Comparison of ENCODE assay signal across 12 cellular contexts in genomic region chr14:54625158-54625557, GRCh38. TPM values are rescaled to one million over a fixed set of nuclear protein-coding genes. Genes with fewer than 3 reads are reported as not detected.
DNase-seq lines count a peak whose midpoint lies in the region; ATAC-seq, FAIRE-seq and TF ChIP-seq lines count a peak whose summit lies in the region.
"Had no signal": no experiment of that assay in that cellular context is flagged by ENCODE, and none has a peak within 500 bp of the region (broad histone marks: within the 10 kb centered on the region; RNA-seq: fewer than 3 reads in every experiment).

No MANE protein-coding gene starts in this region.

- H4K8ac ChIP-seq in H1 (ENCODE audit: extremely low read depth, insufficient read depth, low read length) = no peak overlapping the region

- no peak overlapping the region for H3K27ac ChIP-seq in H1 (ENCODE audit: low read depth, low read length)

- H3K36me3 Mint-ChIP-seq in progenitor cell of endocrine pancreas (ENCODE audit: insufficient read depth) = no peaks in the 10 kb centered on the region

- H2BK20ac ChIP-seq in H1 (ENCODE audit: low read length) = no peak overlapping the region

- 72% methylated on average over 5 of the region's 5 CpGs; no CpG with 5 or more reads in 1 of the 2 experiments for WGBS in H1 (ENCODE audit: extremely low coverage in 1 of 2, insufficient coverage in 1 of 2, insufficient read length in 1 of 2, insufficient replicate concordance in 2 of 2, low coverage in 1 of 2, low lambda C conversion rate in 2 of 2, missing lambda C conversion rate in 1 of 2), 2 experiments

- TF ChIP-seq EP300 in H1 (IDR thresholded peaks at IDR 0.05; ENCODE audit: borderline replicate concordance in 1 of 2, low read depth in 2 of 2, low read length in 2 of 2) = no peak

- no peak overlapping the region for H3K14ac ChIP-seq in H1 (ENCODE audit: insufficient read length)

- no peak overlapping the region for H4K5ac ChIP-seq in H1 (ENCODE audit: insufficient read length, low read depth, low read length)

- H2AK5ac ChIP-seq in H1 (ENCODE audit: low read depth, low read length) = no peak overlapping the region

- peak overlapping the region in 1 of 2 experiments; percentile 1; a peak in 1 of 4 replicates for H3K4me2 ChIP-seq in H1 (ENCODE audit: insufficient read depth in 1 of 2, low read depth in 2 of 2, low read length in 2 of 2)

- H4K91ac ChIP-seq in H1 (replicated peaks; ENCODE audit: insufficient read length, low read length) = no peak overlapping the region

- CTCF ChIA-PET in H1 (lab: Charles Lee; ENCODE audit: partially characterized antibody) = interaction anchor here (0.6 to 2.3 kb wide), 7 partner anchors 18 to 205 kb away, joined by 3 to 22 read pairs (median 3); no protein-coding TSS in a partner anchor

- H3K79me2 ChIP-seq in H1 (ENCODE audit: control insufficient read depth in 1 of 2, insufficient read depth in 2 of 2, low read length in 2 of 2) = no peaks in the 10 kb centered on the region

- TF ChIP-seq POLR2A in H1 (IDR thresholded peaks at IDR 0.05; ENCODE audit: control extremely low read depth in 1 of 2, low read depth in 2 of 2, low read length in 2 of 2) = no peak

- no peak overlapping the region for H2BK120ac ChIP-seq in H1 (replicated peaks; ENCODE audit: low read depth, low read length)

- peaks cover 0 to 15% (median 7%) of the 10 kb centered on the region in 4 experiments; a peak in 5 of 7 replicates for H3K4me1 ChIP-seq in H1 (replicated peaks in 1 of 4; ENCODE audit: control insufficient read depth in 3 of 4, insufficient read depth in 4 of 4, low read length in 3 of 4)

- peak overlapping the region; percentile 74 for H3K27ac Mint-ChIP-seq in progenitor cell of endocrine pancreas
- H3K27ac Mint-ChIP-seq: activated CD4-positive, alpha-beta memory T cell treated with anti-CD3 and anti-CD28 coated beads, Interleukin-2, amount 10 ng/mL, durations not matched to agents 7 days and 5 days; stimulated activated naive CD8-positive, alpha-beta T cell treated with anti-CD3 and anti-CD28 coated beads, Interleukin-15, Interleukin-2, amounts not matched to agents 100 ng/mL and 50 ng/mL, for 24 hours had no signal

- TF ChIP-seq RAD21 in H1 (IDR thresholded peaks at IDR 0.05 in 1 of 2, conservative IDR thresholded peaks at IDR 0.05 in 1 of 2; ENCODE audit: low read depth in 2 of 2, low read length in 2 of 2) = no peak

- no peaks in the 10 kb centered on the region; the same call in 1 of the 2 replicates for H3K23me2 ChIP-seq in H1 (ENCODE audit: low read depth, low read length)

- H3K4me1 Mint-ChIP-seq in progenitor cell of endocrine pancreas (ENCODE audit: low read depth) = peaks cover 27% of the 10 kb centered on the region

- no peaks in the 10 kb centered on the region for H3K27me3 Mint-ChIP-seq in progenitor cell of endocrine pancreas
- H3K27me3 Mint-ChIP-seq: activated CD4-positive, alpha-beta memory T cell treated with anti-CD3 and anti-CD28 coated beads, Interleukin-2, amount 10 ng/mL, durations not matched to agents 7 days and 5 days; stimulated activated naive CD8-positive, alpha-beta T cell treated with anti-CD3 and anti-CD28 coated beads, Interleukin-15, Interleukin-2, amounts not matched to agents 100 ng/mL and 50 ng/mL, for 24 hours had no signal

- H3K23ac ChIP-seq in H1 (ENCODE audit: insufficient read length) = no peak overlapping the region

- no peak overlapping the region for H2AFZ ChIP-seq in H1 (ENCODE audit: low read length)

- POLR2A ChIA-PET in H1 (lab: Charles Lee; ENCODE audit: partially characterized antibody) = interaction anchor here (0.8 to 1.9 kb wide), 5 partner anchors 12 to 57 kb away, joined by 3 to 5 read pairs (median 3); no protein-coding TSS in a partner anchor

- no peak overlapping the region for H2BK15ac ChIP-seq in H1 (ENCODE audit: low read length)

- H3K9me3 Mint-ChIP-seq in progenitor cell of endocrine pancreas (ENCODE audit: low read depth) = no peaks in the 10 kb centered on the region
- H3K9me3 Mint-ChIP-seq: stimulated activated naive CD8-positive, alpha-beta T cell treated with anti-CD3 and anti-CD28 coated beads, Interleukin-15, Interleukin-2, amounts not matched to agents 100 ng/mL and 50 ng/mL, for 24 hours had no signal

- H2BK5ac ChIP-seq in H1 (ENCODE audit: low read depth, low read length) = no peak overlapping the region

- DNase-seq in ELR (ENCODE audit: low read depth) = peak; percentile 64
- peak; percentile 71 to 90 for DNase-seq in NCI-H1930 (lab: John Stamatoyannopoulos, UW)
- no peak for DNase-seq in H1 (ENCODE audit: low read depth in 1 of 2, low spot score in 2 of 2)
- DNase-seq in progenitor cell of endocrine pancreas (ENCODE audit: low spot score, unreplicated experiment) = no peak
- DNase-seq in globus pallidus (ENCODE audit: low spot score) = no peak
- DNase-seq in dedifferentiated amniotic fluid mesenchymal stem cell (ENCODE audit: extremely low spot score) = no peak
- DNase-seq: activated CD4-positive, alpha-beta memory T cell treated with anti-CD3 and anti-CD28 coated beads, Interleukin-2, amount 10 ng/mL, durations not matched to agents 7 days and 5 days; activated naive CD4-positive, alpha-beta T cell; posterior cingulate gyrus; stimulated activated CD4-positive, alpha-beta T cell treated with anti-CD3 and anti-CD28 coated beads, Interleukin-4, amount 100 ng/mL, for 1 hour had no signal

- no peak overlapping the region for H3K9ac ChIP-seq in H1 (replicated peaks in 1 of 4; ENCODE audit: extremely low read depth in 1 of 4, low read depth in 3 of 4, low read length in 3 of 4)

- H3K4me3 Mint-ChIP-seq in progenitor cell of endocrine pancreas (ENCODE audit: low read depth) = peak overlapping the region; percentile 14
- H3K4me3 Mint-ChIP-seq: activated CD4-positive, alpha-beta memory T cell treated with anti-CD3 and anti-CD28 coated beads, Interleukin-2, amount 10 ng/mL, durations not matched to agents 7 days and 5 days; stimulated activated naive CD8-positive, alpha-beta T cell treated with anti-CD3 and anti-CD28 coated beads, Interleukin-15, Interleukin-2, amounts not matched to agents 100 ng/mL and 50 ng/mL, for 24 hours had no signal

- H3K4me3 ChIP-seq in H1 (ENCODE audit: extremely low read depth in 1 of 4, insufficient read depth in 2 of 4, low read depth in 3 of 4, low read length in 4 of 4) = no peak overlapping the region

- no peak overlapping the region for H3K18ac ChIP-seq in H1 (ENCODE audit: extremely low read depth, low read length)

- H3K36me3 ChIP-seq in H1 (ENCODE audit: control insufficient read depth in 2 of 4, insufficient read depth in 4 of 4, low read length in 3 of 4) = no peaks in the 10 kb centered on the region

- no peaks in the 10 kb centered on the region for H3K79me1 ChIP-seq in H1 (ENCODE audit: low read depth, low read length)

- no peaks in the 10 kb centered on the region for H3K9me3 ChIP-seq in H1 (ENCODE audit: insufficient read depth in 2 of 2, low read depth in 1 of 2, low read length in 1 of 2)

- FAIRE-seq in H1 (lab: Jason Lieb, UNC) = peak; percentile 48

- ATAC-seq in GM18511 (IDR thresholded peaks at IDR 0.05; ENCODE audit: unreplicated experiment) = no peak

- no peaks in the 10 kb centered on the region for H3K27me3 ChIP-seq in H1 (replicated peaks in 1 of 4; ENCODE audit: control insufficient read depth in 3 of 4, extremely low read depth in 1 of 4, insufficient read depth in 3 of 4, low read length in 3 of 4)

- no peak overlapping the region for H2BK12ac ChIP-seq in H1 (ENCODE audit: low read depth, low read length)

- no peaks in the 10 kb centered on the region for H4K20me1 ChIP-seq in H1 (replicated peaks in 1 of 2; ENCODE audit: control insufficient read depth in 1 of 2, insufficient read depth in 2 of 2, low read length in 2 of 2)

- no peak for TF ChIP-seq CTCF in H1 (IDR thresholded peaks at IDR 0.05; ENCODE audit: control extremely low read depth in 1 of 3, insufficient read depth in 1 of 3, low read depth in 1 of 3, low read length in 3 of 3)
- TF ChIP-seq CTCF in progenitor cell of endocrine pancreas (IDR thresholded peaks at IDR 0.05; ENCODE audit: unreplicated experiment) = no peak

- no peak overlapping the region for H3K4ac ChIP-seq in H1 (replicated peaks; ENCODE audit: insufficient read length, low read depth, low read length)

- no peak overlapping the region for H3K56ac ChIP-seq in H1 (replicated peaks; ENCODE audit: insufficient read length, low read depth, low read length)

TF ChIP-seq in H1, 55 proteins besides CTCF, POLR2A, EP300 and RAD21:
- TF ChIP-seq CEBPB (IDR thresholded peaks at IDR 0.05; ENCODE audit: low read depth, low read length) = 0 out of 2 replicates have a peak, but pooled peaks have one; percentile 32
- no peak for TF ChIP-seq KDM5A (IDR thresholded peaks at IDR 0.05; ENCODE audit: low read length)

RNA-seq across cellular contexts. Expression of gene SAMD4A, which starts 58.2 kb away (rescaled TPM):
- total RNA-seq in H1 (2021; fragmentation: NEBNext Ultra II Directional; extraction: Animal tissue kit (Norgen Biotek cat#: 25700)) = 11.5 and 12.3 TPM in 2 replicates
- 2.4 and 3.8 TPM in 2 replicates for polyA plus RNA-seq in H1 (2011; rRNA removed)
- polyA plus RNA-seq in H1 (2011; cell fraction: cytosol; rRNA removed) = 2.7 TPM
- 12.7 TPM for polyA plus RNA-seq in H1 (2011; cell fraction: nucleus; rRNA removed)
- polyA plus RNA-seq in H1 (2012, experiment 1 of 2) = 4.4 to 6.2 TPM (median 5.8 TPM) in 4 replicates
- 1.9 TPM for polyA plus RNA-seq in H1 (2012, experiment 2 of 2)
- polyA plus RNA-seq in H1 (2013, experiment 1 of 2) = 5.1 TPM
- 4.4 TPM for polyA plus RNA-seq in H1 (2013, experiment 2 of 2)
- 12.6 and 21.3 TPM in 2 replicates for polyA minus RNA-seq in H1 (2011; rRNA and poly(A)+ RNA removed)
- polyA minus RNA-seq in H1 (2011; cell fraction: cytosol; rRNA and poly(A)+ RNA removed) = 10.9 TPM
- polyA minus RNA-seq in H1 (2011; cell fraction: nucleus; rRNA and poly(A)+ RNA removed) = 24.2 TPM
- 9.1 and 10.8 TPM in 2 replicates for total RNA-seq in progenitor cell of endocrine pancreas

Comparison
In these comparisons a context has a peak if more than half of its experiments do, and no peak if none do; other contexts are left out.
1. DNase-seq: peak in ELR (single experiment) and NCI-H1930 (2 of 2); none in H1 (0 of 2), progenitor cell of endocrine pancreas (single experiment), globus pallidus (single experiment) and dedifferentiated amniotic fluid mesenchymal stem cell (single experiment).